In genomic region chr15:66503780-66504562, GRCh38 we compare ENCODE assay signal across 1 cellular context.
TF ChIP-seq lines count a peak whose summit lies in the region.

No MANE protein-coding gene starts in this region.

TF ChIP-seq in H1, 55 proteins besides CTCF, POLR2A, EP300 and RAD21:
- TF ChIP-seq POLR2AphosphoS5 (IDR thresholded peaks at IDR 0.05; ENCODE audit: low read depth, low read length) (peak; percentile 24; the same call in 1 of the 2 replicates), BRCA1 (IDR thresholded peaks at IDR 0.05; ENCODE audit: low read depth, low read length) (no peak)
